ENCODE assay signal across 11 cellular contexts in genomic region chr9:79577969-79578723, GRCh38. TPM values are rescaled to one million over a fixed set of nuclear protein-coding genes. Genes with fewer than 3 reads are reported as not detected.
DNase-seq lines count a peak whose midpoint lies in the region; ATAC-seq and TF ChIP-seq lines count a peak whose summit lies in the region.
"Had no signal": no experiment of that assay in that cellular context is flagged by ENCODE, and none has a peak within 500 bp of the region (broad histone marks: within the 10 kb centered on the region; RNA-seq: fewer than 3 reads in every experiment).

No MANE protein-coding gene starts in this region.

- ATAC-seq in naive thymus-derived CD8-positive, alpha-beta T cell, result no peak
- no peak for ATAC-seq in left lobe of liver
- ATAC-seq in GM21825 (IDR thresholded peaks at IDR 0.05; ENCODE audit: unreplicated experiment), result no peak
- ATAC-seq: Panc1 had no signal

- H3K23me2 ChIP-seq in H9 (ENCODE audit: insufficient read length, low read depth, low read length, poor library complexity, severe bottlenecking), result peaks cover 9% of the 10 kb centered on the region

- peaks cover 3% of the 10 kb centered on the region; the same call in 1 of the 2 replicates for H3K79me2 ChIP-seq in H9 (ENCODE audit: insufficient read depth, low read length)
- peaks cover 18% of the 10 kb centered on the region; the same call in 1 of the 2 replicates for H3K79me2 ChIP-seq in OCI-LY7 (ENCODE audit: insufficient read depth, low read depth, low read length)

- WGBS in H9 (ENCODE audit: extremely low coverage, insufficient read length, low lambda C conversion rate), result no CpG with 5 or more reads among the region's 8 CpGs

- H2BK5ac ChIP-seq in H9 (ENCODE audit: insufficient read length, low read length), result no peak overlapping the region

- H2BK15ac ChIP-seq in H9 (ENCODE audit: low read depth, low read length), result no peak overlapping the region

- H3K9me3 Mint-ChIP-seq in H9, result peaks cover 4% of the 10 kb centered on the region in 2 experiments; a peak in 3 of 5 replicates
- no peaks in the 10 kb centered on the region for H3K9me3 Mint-ChIP-seq in naive thymus-derived CD8-positive, alpha-beta T cell
- H3K9me3 Mint-ChIP-seq: activated CD4-positive, alpha-beta T cell treated with anti-CD3 and anti-CD28 coated beads, Interleukin-2, amount 10 ng/mL, durations not matched to agents 24 days and 14 days had no signal

- H3T11ph ChIP-seq in H9 (ENCODE audit: low read length), result no peak overlapping the region

- no peak overlapping the region for H4K5ac ChIP-seq in H9 (ENCODE audit: insufficient read length, low read depth, low read length)

- H3K27me3 ChIP-seq in H9 (ENCODE audit: insufficient read depth, low read length), result no peaks in the 10 kb centered on the region
- H3K27me3 ChIP-seq in ascending aorta, result no peaks in the 10 kb centered on the region
- H3K27me3 ChIP-seq: adrenal gland had no signal

- H4K8ac ChIP-seq in H9 (replicated peaks; ENCODE audit: insufficient read length, low read depth, low read length), result no peak overlapping the region

- peaks cover 33 to 63% of the 10 kb centered on the region in 2 experiments for H3K4me1 Mint-ChIP-seq in H9
- peaks cover 50 to 95% (median 88%) of the 10 kb centered on the region in 4 donors for H3K4me1 Mint-ChIP-seq in naive thymus-derived CD8-positive, alpha-beta T cell

- H3K4me1 ChIP-seq in H9 (ENCODE audit: insufficient read depth, low read length) (peaks cover 3% of the 10 kb centered on the region; the same call in 1 of the 2 replicates), ascending aorta (peaks cover 0 to 12% of the 10 kb centered on the region in 2 donors), OCI-LY7 (ENCODE audit: insufficient read depth, low read length, poor library complexity, severe bottlenecking) (peaks cover 11% of the 10 kb centered on the region)

- H3K79me1 ChIP-seq in H9 (ENCODE audit: insufficient read depth, low read depth, low read length, poor library complexity, severe bottlenecking), result peaks cover 2% of the 10 kb centered on the region

- no peak overlapping the region for H3K18ac ChIP-seq in H9 (ENCODE audit: insufficient read length, low read depth, low read length)

- H2BK12ac ChIP-seq in H9 (ENCODE audit: insufficient read length, low read depth, low read length), result no peak overlapping the region

- H3K36me3 ChIP-seq in ascending aorta (peaks cover 0 to 2% of the 10 kb centered on the region in 2 donors), OCI-LY7 (ENCODE audit: insufficient read depth, low read length) (peaks cover 40% of the 10 kb centered on the region)
- H3K36me3 ChIP-seq: adrenal gland had no signal

- H3K4ac ChIP-seq in H9 (ENCODE audit: low read depth, low read length), result no peak overlapping the region

- H3K27me3 Mint-ChIP-seq in H9 (ENCODE audit: low read depth), result no peaks in the 10 kb centered on the region
- no peaks in the 10 kb centered on the region for H3K27me3 Mint-ChIP-seq in naive thymus-derived CD8-positive, alpha-beta T cell

- intact Hi-C loops in ascending aorta (cut with DNase I), result no loop called here
- intact Hi-C loops in OCI-LY7 (cut with micrococcal nuclease; ENCODE audit: unreplicated experiment), result loop anchor here (10.0 kb wide), 1 partner anchor 237 kb away; no protein-coding TSS in a partner anchor

- CTCF ChIA-PET in OCI-LY7 (lab: Charles Lee; ENCODE audit: unreplicated experiment), result no interaction called here

- no peak overlapping the region for H3K23ac ChIP-seq in H9 (ENCODE audit: insufficient read length, low read depth, low read length)

- H4K91ac ChIP-seq in H9 (ENCODE audit: insufficient read length, low read depth, low read length), result no peak overlapping the region

- H3K4me3 ChIP-seq in AG09309 (ENCODE audit: control insufficient read depth, low read depth, low read length) (peak overlapping the region; percentile 19), ascending aorta (peak overlapping the region in 1 of 2 donors; percentile 23), OCI-LY7 (ENCODE audit: low read depth, low read length, poor library complexity, severe bottlenecking) (no peak overlapping the region)

- H4K20me1 ChIP-seq in H9 (ENCODE audit: control insufficient read depth, insufficient read depth, insufficient read length) (no peaks in the 10 kb centered on the region), OCI-LY7 (ENCODE audit: insufficient read depth, low read length) (peaks cover 14% of the 10 kb centered on the region)

- no peak for TF ChIP-seq CTCF in AG09309 (IDR thresholded peaks at IDR 0.05; ENCODE audit: control insufficient read depth, insufficient read depth, low read depth, low read length, missing control alignments)
- TF ChIP-seq CTCF in H9 (conservative IDR thresholded peaks at IDR 0.05), result no peak
- no peak for TF ChIP-seq CTCF in ascending aorta (IDR thresholded peaks at IDR 0.05)
- no peak for TF ChIP-seq CTCF in OCI-LY7 (conservative IDR thresholded peaks at IDR 0.05; ENCODE audit: low read length)

- H3K27ac ChIP-seq in H9 (ENCODE audit: insufficient read length, low read depth, low read length) (no peak overlapping the region), ascending aorta (peak overlapping the region; percentile 15 to 43), OCI-LY7 (ENCODE audit: low read depth, low read length, poor library complexity, severe bottlenecking) (no peak overlapping the region)

- H3K4me2 ChIP-seq in H9 (ENCODE audit: insufficient read depth, insufficient read length, low read length) (no peak overlapping the region), OCI-LY7 (ENCODE audit: low read length) (no peak overlapping the region)

- H3K9me3 ChIP-seq in H9 (ENCODE audit: control insufficient read depth, low read depth, low read length) (no peaks in the 10 kb centered on the region), ascending aorta (no peaks in the 10 kb centered on the region), OCI-LY7 (ENCODE audit: low read length) (no peaks in the 10 kb centered on the region)
- H3K9me3 ChIP-seq: adrenal gland had no signal

- H3K27ac Mint-ChIP-seq in H9, result peak overlapping the region in 2 of 3 experiments; percentile 0 to 13; a peak in 2 of 7 replicates
- peak overlapping the region; percentile 10 to 91 (median 73) for H3K27ac Mint-ChIP-seq in naive thymus-derived CD8-positive, alpha-beta T cell
- H3K27ac Mint-ChIP-seq: activated CD4-positive, alpha-beta T cell treated with anti-CD3 and anti-CD28 coated beads, Interleukin-2, amount 10 ng/mL, durations not matched to agents 24 days and 14 days had no signal

- H3K9me2 ChIP-seq in OCI-LY7 (ENCODE audit: insufficient read depth, low read length), result no peaks in the 10 kb centered on the region

- DNase-seq in AG09309 (ENCODE audit: low read depth) (no peak), H9 (no peak), ascending aorta (ENCODE audit: low spot score in 2 of 2) (no peak), left lobe of liver (ENCODE audit: low spot score) (no peak), OCI-LY7 (ENCODE audit: low spot score) (no peak), KG1 (lab: John Stamatoyannopoulos, UW) (no peak)
- no peak for DNase-seq in naive thymus-derived CD8-positive, alpha-beta T cell
- DNase-seq: activated CD4-positive, alpha-beta T cell treated with anti-CD3 and anti-CD28 coated beads, Interleukin-2, amount 10 ng/mL, durations not matched to agents 24 days and 14 days had no signal

- H3K9ac ChIP-seq in H9 (ENCODE audit: extremely low read depth, insufficient read length, low read length), result no peak overlapping the region

- no TSS peak for BruUV-seq in OCI-LY7 (replicated peaks; lab: Mats Ljungman, UMichigan)

- H2BK120ac ChIP-seq in H9 (ENCODE audit: low read depth, low read length, poor library complexity, severe bottlenecking), result no peak overlapping the region

- H2AFZ ChIP-seq in H9 (ENCODE audit: low read length), result no peak overlapping the region
- H2AFZ ChIP-seq in OCI-LY7 (ENCODE audit: low read length), result no peak overlapping the region

- H3K56ac ChIP-seq in H9 (ENCODE audit: insufficient read length, low read depth, low read length), result no peak overlapping the region

- POLR2A ChIA-PET in naive thymus-derived CD8-positive, alpha-beta T cell (lab: Charles Lee), result interaction anchor here (0.5 kb wide), 1 partner anchor 105 kb away, joined by 3 read pairs; no protein-coding TSS in a partner anchor
- POLR2A ChIA-PET in OCI-LY7 (lab: Charles Lee), result interaction anchor here (0.6 kb wide), 1 partner anchor 269 kb away, joined by 3 read pairs; no protein-coding TSS in a partner anchor

- no peak overlapping the region for H2AK5ac ChIP-seq in H9 (ENCODE audit: insufficient read length, low read length)

- H3K36me3 Mint-ChIP-seq in H9 (ENCODE audit: insufficient read depth in 1 of 3, low read depth in 3 of 3), result peaks cover 6 to 47% (median 27%) of the 10 kb centered on the region in 3 experiments
- peaks cover 0 to 43% (median 2%) of the 10 kb centered on the region in 3 donors for H3K36me3 Mint-ChIP-seq in naive thymus-derived CD8-positive, alpha-beta T cell

- H2BK20ac ChIP-seq in H9 (ENCODE audit: low read depth, low read length, poor library complexity, severe bottlenecking), result no peak overlapping the region

- no peak overlapping the region for H3K4me3 Mint-ChIP-seq in H9
- H3K4me3 Mint-ChIP-seq in naive thymus-derived CD8-positive, alpha-beta T cell, result peak overlapping the region in 8 of 10 donors; percentile 10 to 54 (median 33)
- H3K4me3 Mint-ChIP-seq: activated CD4-positive, alpha-beta T cell treated with anti-CD3 and anti-CD28 coated beads, Interleukin-2, amount 10 ng/mL, durations not matched to agents 24 days and 14 days had no signal

- H3K14ac ChIP-seq in H9 (ENCODE audit: insufficient read depth, low read length), result no peak overlapping the region

RNA-seq across cellular contexts. Expression of gene TLE4, which starts 6.4 kb away (rescaled TPM):
- total RNA-seq in H9 (2021) (35.1 and 36.5 TPM in 2 replicates), ascending aorta (58.0 TPM), left lobe of liver (3.4 TPM), OCI-LY7 (2022) (41.7 and 47.4 TPM in 2 replicates)
- 100 to 1,000 TPM; 101 to 110 TPM for total RNA-seq in naive thymus-derived CD8-positive, alpha-beta T cell
- polyA plus RNA-seq in naive thymus-derived CD8-positive, alpha-beta T cell, result 10 to 100 TPM; 25.3 to 37.8 (median 35.6) TPM
- 32.8 and 36.7 TPM in 2 replicates for total RNA-seq in OCI-LY7 (2014; rRNA removed; shearing (Covaris generic))

Comparison
In these comparisons a context has a peak if more than half of its experiments do, and no peak if none do; other contexts are left out.
1. H3K27ac ChIP-seq: peak in ascending aorta (2 of 2); none in H9 (single experiment) and OCI-LY7 (single experiment).
2. H3K4me3 Mint-ChIP-seq: peak in naive thymus-derived CD8-positive, alpha-beta T cell (8 of 10); none in H9 (0 of 2).